ENCODE assay signal across 8 cellular contexts in the genomic region with DNA sequence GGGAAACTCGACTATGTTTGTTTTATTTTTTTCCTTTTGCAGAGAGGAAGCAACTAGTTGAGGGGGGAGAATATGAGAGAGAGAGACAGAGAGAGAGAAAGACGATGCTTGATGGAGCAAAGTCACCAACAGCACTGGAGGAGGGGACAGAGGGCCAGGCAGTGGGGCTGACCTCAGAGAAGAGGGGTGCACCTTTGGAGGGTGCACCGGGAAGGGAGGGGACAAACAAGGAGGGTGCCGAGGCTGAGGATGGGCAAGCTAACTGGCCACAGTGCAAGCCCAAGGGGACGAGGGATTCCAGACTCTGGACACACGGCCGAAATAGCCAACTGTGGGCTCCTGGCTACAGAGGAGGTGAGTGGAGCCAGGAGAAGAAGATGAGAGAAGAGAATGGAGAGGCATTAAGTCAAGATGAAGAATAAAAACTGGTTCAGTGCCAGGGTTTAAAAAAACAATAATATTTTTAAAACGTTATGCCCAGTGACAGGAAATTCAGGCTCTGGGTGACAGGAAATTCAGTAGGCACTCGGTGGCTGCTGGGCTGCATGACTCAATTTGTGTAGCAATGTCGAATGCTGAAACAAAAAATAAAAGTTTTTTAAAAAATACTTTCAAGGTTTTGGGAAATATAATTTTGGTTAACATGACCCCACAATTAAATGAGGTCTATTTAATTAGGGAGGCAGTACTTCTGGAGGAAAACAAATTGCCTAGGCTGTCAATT. TPM values are rescaled to one million over a fixed set of nuclear protein-coding genes. Genes with fewer than 3 reads are reported as not detected.
DNase-seq lines count a peak whose midpoint lies in the region; TF ChIP-seq lines count a peak whose summit lies in the region.

No MANE protein-coding gene starts in this region.

- CTCF ChIA-PET in Calu3 (lab: Charles Lee): interaction anchor here (1.0 to 2.4 kb wide), 5 partner anchors 9 to 189 kb away, joined by 3 to 18 read pairs (median 4); partner anchors contain the start of genes GLRX and RFESD
- CTCF ChIA-PET in OCI-LY7 (lab: Charles Lee; ENCODE audit: unreplicated experiment): interaction anchor here (1.3 kb wide), 1 partner anchor 15 kb away, joined by 5 read pairs; no protein-coding TSS in a partner anchor

- peaks cover 37% of the 10 kb centered on the region for H3K4me1 ChIP-seq in OCI-LY7 (ENCODE audit: insufficient read depth, low read length, poor library complexity, severe bottlenecking)
- H3K4me1 ChIP-seq in effector memory CD4-positive, alpha-beta T cell (ENCODE audit: control insufficient read depth, insufficient read depth, low read length, poor library complexity, severe bottlenecking): peaks cover 9% of the 10 kb centered on the region
- peaks cover 2% of the 10 kb centered on the region in 2 experiments for H3K4me1 ChIP-seq in trophoblast cell (ENCODE audit: control insufficient read depth in 1 of 2, insufficient read depth in 2 of 2, low read length in 2 of 2)

- BruUV-seq in Calu3 (replicated peaks; lab: Mats Ljungman, UMichigan) (no TSS peak), OCI-LY7 (replicated peaks; lab: Mats Ljungman, UMichigan) (no TSS peak)

- no peak overlapping the region for H2BK5ac ChIP-seq in trophoblast cell (ENCODE audit: low read depth, low read length, poor library complexity)

- peak overlapping the region; percentile 55 for H3K4me3 Mint-ChIP-seq in Calu3 (ENCODE audit: low read depth, unreplicated experiment)

- H3K27me3 Mint-ChIP-seq in Calu3 (ENCODE audit: unreplicated experiment): no peaks in the 10 kb centered on the region

- peaks cover 18% of the 10 kb centered on the region for H3K36me3 Mint-ChIP-seq in Calu3 (ENCODE audit: insufficient read depth, unreplicated experiment)

- DNase-seq in Calu3: no peak
- no peak for DNase-seq in OCI-LY7 (ENCODE audit: low spot score)
- DNase-seq in effector memory CD4-positive, alpha-beta T cell: no peak
- DNase-seq in trophoblast cell: peak in 1 of 2 donors; percentile 49
- no peak for DNase-seq in NCI-H226
- no peak for DNase-seq in NCI-H446 (lab: John Stamatoyannopoulos, UW)
- no peak for DNase-seq in epidermal melanocyte (ENCODE audit: insufficient read length, low spot score)
- DNase-seq in middle frontal gyrus (ENCODE audit: extremely low spot score, low spot score): no peak

- H3K18ac ChIP-seq in trophoblast cell (ENCODE audit: low read length): no peak overlapping the region

- no peak for TF ChIP-seq CTCF in Calu3 (IDR thresholded peaks at IDR 0.05; ENCODE audit: unreplicated experiment)
- TF ChIP-seq CTCF in OCI-LY7 (conservative IDR thresholded peaks at IDR 0.05; ENCODE audit: low read length): no peak

- H3K4me3 ChIP-seq in OCI-LY7 (ENCODE audit: low read depth, low read length, poor library complexity, severe bottlenecking) (peak overlapping the region; percentile 66), trophoblast cell (ENCODE audit: low read depth, low read length) (no peak overlapping the region)
- peak overlapping the region; percentile 61 for H3K4me3 ChIP-seq in effector memory CD4-positive, alpha-beta T cell (ENCODE audit: insufficient read depth, low read depth, low read length, poor library complexity, severe bottlenecking)

- no peak overlapping the region for H3K14ac ChIP-seq in trophoblast cell (ENCODE audit: low read length)

- H3K9me3 ChIP-seq in OCI-LY7 (ENCODE audit: low read length): no peaks in the 10 kb centered on the region
- no peaks in the 10 kb centered on the region for H3K9me3 ChIP-seq in effector memory CD4-positive, alpha-beta T cell (ENCODE audit: control insufficient read depth, low read length)
- H3K9me3 ChIP-seq in trophoblast cell (ENCODE audit: insufficient read depth, low read depth, low read length): peaks cover 2% of the 10 kb centered on the region

- peak overlapping the region; percentile 20 for H4K91ac ChIP-seq in trophoblast cell (ENCODE audit: low read depth, low read length)

- H4K12ac ChIP-seq in trophoblast cell (ENCODE audit: low read depth, low read length): peak overlapping the region; percentile 27

- H4K20me1 ChIP-seq in OCI-LY7 (ENCODE audit: insufficient read depth, low read length): no peaks in the 10 kb centered on the region

- peak overlapping the region; percentile 14 for H4K8ac ChIP-seq in trophoblast cell (ENCODE audit: low read depth, low read length)

- peaks cover 64% of the 10 kb centered on the region for H3K4me1 Mint-ChIP-seq in Calu3 (ENCODE audit: low read depth, unreplicated experiment)

- no peaks in the 10 kb centered on the region for H3K9me2 ChIP-seq in OCI-LY7 (ENCODE audit: insufficient read depth, low read length)

- no peak overlapping the region for H3K23ac ChIP-seq in trophoblast cell (ENCODE audit: low read length)

- H3K9ac ChIP-seq in trophoblast cell (ENCODE audit: low read length): no peak overlapping the region

- peak overlapping the region; percentile 98; the same call in 1 of the 2 replicates for H2AFZ ChIP-seq in OCI-LY7 (ENCODE audit: low read length)
- H2AFZ ChIP-seq in trophoblast cell (ENCODE audit: insufficient read depth, low read length, poor library complexity): no peak overlapping the region

- peak overlapping the region; percentile 77 for H2BK12ac ChIP-seq in trophoblast cell (ENCODE audit: low read length)

- peak overlapping the region; percentile 19 for H3K4ac ChIP-seq in trophoblast cell (ENCODE audit: low read depth, low read length)

- H3K36me3 ChIP-seq in OCI-LY7 (ENCODE audit: insufficient read depth, low read length) (no peaks in the 10 kb centered on the region), trophoblast cell (ENCODE audit: control insufficient read depth in 1 of 2, insufficient read depth in 2 of 2, low read length in 2 of 2) (no peaks in the 10 kb centered on the region)
- H3K36me3 ChIP-seq in effector memory CD4-positive, alpha-beta T cell (ENCODE audit: control insufficient read depth, insufficient read depth, low read length): no peaks in the 10 kb centered on the region

- H3K27ac ChIP-seq in OCI-LY7 (ENCODE audit: low read depth, low read length, poor library complexity, severe bottlenecking) (no peak overlapping the region), trophoblast cell (ENCODE audit: low read depth, low read length) (no peak overlapping the region)
- peak overlapping the region; percentile 75 for H3K27ac ChIP-seq in effector memory CD4-positive, alpha-beta T cell (ENCODE audit: insufficient read depth, low read length, poor library complexity, severe bottlenecking)

- no peaks in the 10 kb centered on the region for H3K9me3 Mint-ChIP-seq in Calu3 (ENCODE audit: low read depth, unreplicated experiment)

- H3K79me1 ChIP-seq in trophoblast cell (ENCODE audit: low read length): peaks cover 3% of the 10 kb centered on the region

- H2BK120ac ChIP-seq in trophoblast cell (ENCODE audit: insufficient read depth, low read length, poor library complexity): peak overlapping the region; percentile 25

- intact Hi-C loops in Calu3 (cut with micrococcal nuclease; ENCODE audit: unreplicated experiment) (loop anchor here (5.0 kb wide), 1 partner anchor 34 kb away; no protein-coding TSS in a partner anchor), OCI-LY7 (cut with micrococcal nuclease; ENCODE audit: unreplicated experiment) (loop anchor here (1.0 to 10.0 kb wide), 2 partner anchors 28 to 969 kb away; partner anchors contain the start of gene ERAP1)

- H3K79me2 ChIP-seq in OCI-LY7 (ENCODE audit: insufficient read depth, low read depth, low read length): no peaks in the 10 kb centered on the region
- no peaks in the 10 kb centered on the region for H3K79me2 ChIP-seq in trophoblast cell (ENCODE audit: control insufficient read depth, insufficient read depth, low read length, poor library complexity)

- POLR2A ChIA-PET in OCI-LY7 (lab: Charles Lee): interaction anchor here (0.7 to 4.2 kb wide), 12 partner anchors 14 to 194 kb away, joined by 3 to 46 read pairs (median 4); partner anchors contain the start of genes GLRX and RFESD

- H3K4me2 ChIP-seq in OCI-LY7 (ENCODE audit: low read length) (peak overlapping the region; percentile 86), trophoblast cell (ENCODE audit: low read length) (no peak overlapping the region)

- H3K27me3 ChIP-seq in effector memory CD4-positive, alpha-beta T cell (replicated peaks; ENCODE audit: control insufficient read depth, insufficient read depth, low read length, poor library complexity, severe bottlenecking): no peaks in the 10 kb centered on the region
- H3K27me3 ChIP-seq in trophoblast cell (ENCODE audit: insufficient read depth, low read length): no peaks in the 10 kb centered on the region

- H3K27ac Mint-ChIP-seq in Calu3 (ENCODE audit: unreplicated experiment): peak overlapping the region; percentile 57

- no CpG with 5 or more reads among the region's 10 CpGs for WGBS in trophoblast cell (ENCODE audit: extremely low coverage, insufficient coverage, insufficient read length)

- peak overlapping the region; percentile 38 for H2AK5ac ChIP-seq in trophoblast cell (ENCODE audit: low read length)

RNA-seq across cellular contexts. Expression of gene GLRX, which starts 13.3 kb away (rescaled TPM):
- 27.9 and 33.7 TPM in 2 replicates for total RNA-seq in Calu3 (2022)
- total RNA-seq in OCI-LY7 (2014; rRNA removed; shearing (Covaris generic)): 26.7 and 80.5 TPM in 2 replicates
- 49.3 and 52.9 TPM in 2 replicates for total RNA-seq in OCI-LY7 (2022)
- polyA plus RNA-seq in trophoblast cell (2013): 63.7 and 67.6 TPM in 2 replicates
